Comparison of ENCODE assay signal across 24 cellular contexts in the genomic region with DNA sequence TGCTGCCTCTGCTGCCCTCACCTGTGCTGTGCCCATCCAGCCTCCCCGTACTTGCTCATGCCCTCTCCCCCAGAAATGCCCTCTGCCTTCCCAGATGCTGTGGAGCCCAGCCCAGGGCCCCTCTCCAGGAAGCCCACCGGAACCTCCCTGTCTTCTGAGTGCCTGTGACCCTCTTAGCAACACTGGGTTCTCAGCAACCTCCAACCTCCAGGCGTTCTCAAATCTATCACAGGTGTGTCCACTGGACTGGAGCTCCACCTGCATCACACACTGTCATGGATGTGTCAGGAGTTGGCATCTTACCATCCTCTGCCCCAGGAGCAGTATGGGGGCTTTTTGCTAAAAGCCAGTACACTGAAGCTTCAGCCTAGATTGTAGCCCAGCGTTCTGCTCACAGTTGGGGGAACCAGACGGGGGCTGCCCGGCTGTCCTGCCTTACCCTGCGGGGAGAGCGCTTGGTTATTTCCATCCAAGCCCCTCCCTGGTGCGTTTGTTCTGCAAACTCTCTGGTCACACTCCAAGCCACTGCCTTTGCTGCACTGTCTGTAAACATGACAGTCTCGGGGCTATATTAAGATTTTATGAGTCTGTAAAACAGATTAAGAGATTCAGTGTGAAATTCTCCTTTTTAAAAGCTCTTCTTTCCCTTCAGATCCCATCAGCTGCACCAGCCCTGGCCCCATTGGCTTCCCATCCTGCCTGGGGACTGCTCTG.
"Had no signal": no experiment of that assay in that cellular context is flagged by ENCODE, and none has a peak within 500 bp of the region (broad histone marks: within the 10 kb centered on the region; RNA-seq: fewer than 3 reads in every experiment).

No MANE protein-coding gene starts in this region.

- H3K27ac ChIP-seq: brain microvascular endothelial cell had no signal

- H3K27me3 ChIP-seq: brain microvascular endothelial cell had no signal

- H3K4me1 Mint-ChIP-seq: activated T-helper 17 cell treated with anti-CD3 and anti-CD28 coated beads, Interleukin-2, amount 50 U/mL, for 72 hours had no signal

- H3K36me3 Mint-ChIP-seq: activated naive CD8-positive, alpha-beta T cell; WTC11 had no signal

- ATAC-seq: activated T-helper 17 cell treated with anti-CD3 and anti-CD28 coated beads, Interleukin-2, amount 50 U/mL, for 72 hours; T-helper 17 cell; WTC11 had no signal

- H3K27ac Mint-ChIP-seq: activated naive CD4-positive, alpha-beta T cell treated with anti-CD3 and anti-CD28 coated beads for 36 hours; activated naive CD8-positive, alpha-beta T cell; activated T-helper 17 cell treated with anti-CD3 and anti-CD28 coated beads, Interleukin-2, amount 50 U/mL, for 72 hours; T-helper 17 cell; WTC11 had no signal

- H3K9me3 Mint-ChIP-seq: activated naive CD4-positive, alpha-beta T cell treated with anti-CD3 and anti-CD28 coated beads for 36 hours; activated T-helper 17 cell treated with anti-CD3 and anti-CD28 coated beads, Interleukin-2, amount 50 U/mL, for 72 hours had no signal

- H3K4me3 Mint-ChIP-seq: activated naive CD4-positive, alpha-beta T cell treated with anti-CD3 and anti-CD28 coated beads for 36 hours; activated naive CD8-positive, alpha-beta T cell; activated T-helper 17 cell treated with anti-CD3 and anti-CD28 coated beads, Interleukin-2, amount 50 U/mL, for 72 hours; T-helper 17 cell; WTC11 had no signal

- DNase-seq: activated CD4-positive, alpha-beta T cell treated with anti-CD3 and anti-CD28 coated beads for 48 hours; activated CD4-positive, alpha-beta T cell treated with anti-CD3 and anti-CD28 coated beads, Interleukin-2, amount 50 U/mL, for 4 hours; activated CD4-positive, CD25-positive, alpha-beta regulatory T cell treated with anti-CD3 and anti-CD28 coated beads, Interleukin-2, amount 50 U/mL, for 72 hours; activated CD8-positive, alpha-beta memory T cell treated with anti-CD3 and anti-CD28 coated beads for 24 hours; activated gamma-delta T cell; activated naive CD4-positive, alpha-beta T cell treated with anti-CD3 and anti-CD28 coated beads for 36 hours; activated T-cell treated with anti-CD3 and anti-CD28 coated beads, Interleukin-2, amount 50 U/mL, for 48 hours; amygdala; brain microvascular endothelial cell; MM.1S; NCI-H1105; NCI-H1436; NCI-H1694 treated with DMSO at 0.1 percent for 48 hours; NCI-H2029 treated with DMSO at 0.1 percent for 48 hours; NCI-H345; NCI-H510A; NCI-H526 treated with DMSO at 0.1 percent for 48 hours; NCI-H82; SIG-M5; T-helper 17 cell; T-helper 9 cell had no signal

- H3K36me3 ChIP-seq: brain microvascular endothelial cell had no signal
